Comparison of ENCODE assay signal across 7 cellular contexts in the genomic region with DNA sequence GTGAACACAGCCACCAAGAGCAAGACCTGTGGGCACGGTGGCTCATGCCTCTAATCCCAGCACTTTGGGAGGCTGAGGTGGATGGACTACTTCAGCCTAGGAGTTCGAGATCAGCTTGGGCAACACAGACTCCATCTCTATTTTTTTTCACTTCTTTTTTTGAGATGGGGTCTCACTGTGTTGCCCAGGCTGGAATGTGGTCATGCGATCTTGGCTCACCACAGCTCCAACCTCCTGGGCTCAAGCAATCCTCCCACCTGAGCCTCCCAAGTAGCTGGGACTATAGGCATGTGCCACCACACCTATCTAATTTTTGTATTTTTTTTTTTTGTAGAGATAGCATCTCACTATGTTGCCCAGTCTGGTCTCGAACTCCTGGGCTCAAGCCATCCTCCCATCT.
"Had no signal": no experiment of that assay in that cellular context is flagged by ENCODE, and none has a peak within 500 bp of the region (broad histone marks: within the 10 kb centered on the region; RNA-seq: fewer than 3 reads in every experiment).

No MANE protein-coding gene starts in this region.

- FAIRE-seq: HTR-8/SVneo had no signal

- H3K27ac ChIP-seq: HL-60, KMS-11 had no signal

- H3K27ac Mint-ChIP-seq: IgD-negative memory B cell had no signal

- H3K4me1 Mint-ChIP-seq: IgD-negative memory B cell had no signal

- H3K4me2 ChIP-seq: KMS-11 had no signal

- DNase-seq: IMR-90, KBM-7, KG1 had no signal

- H3K4me3 Mint-ChIP-seq: IgD-negative memory B cell had no signal

- H3K9ac ChIP-seq: KMS-11 had no signal
